Comparison of ENCODE assay signal across 8 cellular contexts in genomic region chr22:17199131-17199731, GRCh38. TPM values are rescaled to one million over a fixed set of nuclear protein-coding genes. Genes with fewer than 3 reads are reported as not detected.
DNase-seq lines count a peak whose midpoint lies in the region; ATAC-seq and TF ChIP-seq lines count a peak whose summit lies in the region.

No MANE protein-coding gene starts in this region.

- H3K4ac ChIP-seq in trophoblast cell (ENCODE audit: low read depth, low read length): peak overlapping the region; percentile 30

- TF ChIP-seq CTCF in BJ (IDR thresholded peaks at IDR 0.05; ENCODE audit: insufficient read depth, low read depth, low read length) (no peak), heart right ventricle (IDR thresholded peaks at IDR 0.05) (no peak), transverse colon (IDR thresholded peaks at IDR 0.05) (no peak)

- H3K27ac Mint-ChIP-seq in activated CD4-positive, alpha-beta memory T cell treated with anti-CD3 and anti-CD28 coated beads, Interleukin-2, amount 10 ng/mL, durations not matched to agents 7 days and 5 days: no peak overlapping the region

- H3K4me1 ChIP-seq in heart right ventricle (peaks cover 0 to 25% (median 15%) of the 10 kb centered on the region in 9 donors), trophoblast cell (ENCODE audit: control insufficient read depth in 1 of 2, insufficient read depth in 2 of 2, low read length in 2 of 2) (peaks cover 4 to 6% of the 10 kb centered on the region in 2 experiments), transverse colon (no peaks in the 10 kb centered on the region)

- H2BK5ac ChIP-seq in trophoblast cell (ENCODE audit: low read depth, low read length, poor library complexity): peak overlapping the region; percentile 28

- intact Hi-C loops in heart right ventricle (cut with DNase I): loop anchor here in 3 of 10 donors (1.0 to 10.0 kb wide), 2 partner anchors 28 to 176 kb away; no protein-coding TSS in a partner anchor
- intact Hi-C loops in transverse colon (cut with DNase I; ENCODE audit: low total_unique reads): no loop called here

- in situ Hi-C loops in transverse colon (cut with MboI; ENCODE audit: low pct_ligation_motif_present in 1 of 4, low pct_unique_long_range_greater_than_20kb in 1 of 4, low sequenced_read_pairs in 3 of 4): loop anchor here in 2 of 4 donors (25.0 kb wide), 1 partner anchor 288 kb away; no protein-coding TSS in a partner anchor

- H3K14ac ChIP-seq in trophoblast cell (ENCODE audit: low read length): peak overlapping the region; percentile 0

- peak overlapping the region; percentile 65 for H4K91ac ChIP-seq in trophoblast cell (ENCODE audit: low read depth, low read length)

- no peak overlapping the region for H3K23ac ChIP-seq in trophoblast cell (ENCODE audit: low read length)

- H3K4me3 Mint-ChIP-seq in activated CD4-positive, alpha-beta memory T cell treated with anti-CD3 and anti-CD28 coated beads, Interleukin-2, amount 10 ng/mL, durations not matched to agents 7 days and 5 days: no peak overlapping the region

- no peak for TF ChIP-seq POLR2A in transverse colon (IDR thresholded peaks at IDR 0.05)

- H3K36me3 ChIP-seq in BJ (ENCODE audit: control insufficient read depth, insufficient read depth, low read length): no peaks in the 10 kb centered on the region
- H3K36me3 ChIP-seq in heart right ventricle: peaks cover 0 to 31% (median 0%) of the 10 kb centered on the region in 9 donors
- no peaks in the 10 kb centered on the region for H3K36me3 ChIP-seq in trophoblast cell (ENCODE audit: control insufficient read depth in 1 of 2, insufficient read depth in 2 of 2, low read length in 2 of 2)
- H3K36me3 ChIP-seq in transverse colon: no peaks in the 10 kb centered on the region

- peak overlapping the region; percentile 3 for H3K4me3 ChIP-seq in BJ (ENCODE audit: low read depth, low read length)
- H3K4me3 ChIP-seq in heart right ventricle: peak overlapping the region; percentile 24 to 63 (median 50)
- peak overlapping the region; percentile 30 for H3K4me3 ChIP-seq in trophoblast cell (ENCODE audit: low read depth, low read length)
- H3K4me3 ChIP-seq in transverse colon: peak overlapping the region in 2 of 4 donors; percentile 14 to 34

- peak overlapping the region; percentile 73 for H4K8ac ChIP-seq in trophoblast cell (ENCODE audit: low read depth, low read length)

- no peak overlapping the region for H2BK12ac ChIP-seq in trophoblast cell (ENCODE audit: low read length)

- peak overlapping the region; percentile 21 for H3K18ac ChIP-seq in trophoblast cell (ENCODE audit: low read length)

- DNase-seq in BJ (ENCODE audit: low read depth) (no peak), RPMI7951 (ENCODE audit: low read depth) (peak; percentile 80), heart right ventricle (peak in 1 of 2 donors; percentile 80), trophoblast cell (no peak), GM19238 (ENCODE audit: insufficient read length, low spot score) (no peak), transverse colon (no peak), NCI-H1694 (lab: John Stamatoyannopoulos, UW) (no peak)
- DNase-seq in activated CD4-positive, alpha-beta memory T cell treated with anti-CD3 and anti-CD28 coated beads, Interleukin-2, amount 10 ng/mL, durations not matched to agents 7 days and 5 days: no peak

- H3K27ac ChIP-seq in heart right ventricle: peak overlapping the region; percentile 77 to 97 (median 88)
- peak overlapping the region; percentile 41 for H3K27ac ChIP-seq in trophoblast cell (ENCODE audit: low read depth, low read length)
- peak overlapping the region in 2 of 4 donors; percentile 17 to 58 for H3K27ac ChIP-seq in transverse colon

- H3K4me1 Mint-ChIP-seq in activated CD4-positive, alpha-beta memory T cell treated with anti-CD3 and anti-CD28 coated beads, Interleukin-2, amount 10 ng/mL, durations not matched to agents 7 days and 5 days: no peaks in the 10 kb centered on the region

- H3K9me3 Mint-ChIP-seq in activated CD4-positive, alpha-beta memory T cell treated with anti-CD3 and anti-CD28 coated beads, Interleukin-2, amount 10 ng/mL, durations not matched to agents 7 days and 5 days: no peaks in the 10 kb centered on the region

- peak overlapping the region; percentile 20 for H2BK120ac ChIP-seq in trophoblast cell (ENCODE audit: insufficient read depth, low read length, poor library complexity)

- peaks cover 5% of the 10 kb centered on the region for H3K79me1 ChIP-seq in trophoblast cell (ENCODE audit: low read length)

- no peaks in the 10 kb centered on the region for H3K9me3 ChIP-seq in heart right ventricle
- no peaks in the 10 kb centered on the region for H3K9me3 ChIP-seq in trophoblast cell (ENCODE audit: insufficient read depth, low read depth, low read length)
- H3K9me3 ChIP-seq in transverse colon: no peaks in the 10 kb centered on the region

- POLR2A ChIA-PET in BJ (lab: Charles Lee): no interaction called here
- POLR2A ChIA-PET in activated CD4-positive, alpha-beta memory T cell treated with anti-CD3 and anti-CD28 coated beads, Interleukin-2, amount 10 ng/mL, durations not matched to agents 7 days and 5 days (lab: Charles Lee): no interaction called here

- WGBS in heart right ventricle, 2 donors: 11 to 12% methylated on average over 18 of the region's 18 CpGs
- WGBS in trophoblast cell (ENCODE audit: extremely low coverage, insufficient coverage, insufficient read length): no CpG with 5 or more reads among the region's 18 CpGs
- 60% methylated on average over 18 of the region's 18 CpGs; no CpG with 5 or more reads in 1 of the 2 donors for WGBS in transverse colon (ENCODE audit: low coverage in 1 of 2), 2 donors

- H3K4me2 ChIP-seq in trophoblast cell (ENCODE audit: low read length): peak overlapping the region; percentile 62

- H3K79me2 ChIP-seq in trophoblast cell (ENCODE audit: control insufficient read depth, insufficient read depth, low read length, poor library complexity): no peaks in the 10 kb centered on the region

- peak; percentile 70 to 87 (median 78) for ATAC-seq in heart right ventricle

- H3K36me3 Mint-ChIP-seq in activated CD4-positive, alpha-beta memory T cell treated with anti-CD3 and anti-CD28 coated beads, Interleukin-2, amount 10 ng/mL, durations not matched to agents 7 days and 5 days (ENCODE audit: low read depth): peaks cover 6% of the 10 kb centered on the region

- H3K27me3 ChIP-seq in BJ (ENCODE audit: control insufficient read depth, insufficient read depth, low read length) (no peaks in the 10 kb centered on the region), heart right ventricle (peaks cover 0 to 5% (median 0%) of the 10 kb centered on the region in 7 donors), trophoblast cell (ENCODE audit: insufficient read depth, low read length) (no peaks in the 10 kb centered on the region), transverse colon (no peaks in the 10 kb centered on the region)

- TF ChIP-seq EP300 in transverse colon (IDR thresholded peaks at IDR 0.05; ENCODE audit: low read depth): no peak

- H4K12ac ChIP-seq in trophoblast cell (ENCODE audit: low read depth, low read length): peak overlapping the region; percentile 33

- peak overlapping the region; percentile 29 for H3K9ac ChIP-seq in trophoblast cell (ENCODE audit: low read length)

- peak overlapping the region; percentile 71 for H2AFZ ChIP-seq in trophoblast cell (ENCODE audit: insufficient read depth, low read length, poor library complexity)

- no peak overlapping the region for H2AK5ac ChIP-seq in trophoblast cell (ENCODE audit: low read length)

- CTCF ChIA-PET in BJ (lab: Yijun Ruan, JAX): interaction anchor here (0.9 to 6.9 kb wide), 4 partner anchors 12 to 27 kb away, joined by 3 to 49 read pairs (median 3); no protein-coding TSS in a partner anchor
- CTCF ChIA-PET in activated CD4-positive, alpha-beta memory T cell treated with anti-CD3 and anti-CD28 coated beads, Interleukin-2, amount 10 ng/mL, durations not matched to agents 7 days and 5 days (lab: Charles Lee): no interaction called here

- H3K27me3 Mint-ChIP-seq in activated CD4-positive, alpha-beta memory T cell treated with anti-CD3 and anti-CD28 coated beads, Interleukin-2, amount 10 ng/mL, durations not matched to agents 7 days and 5 days: no peaks in the 10 kb centered on the region

RNA-seq across cellular contexts. Expression of gene ADA2, which starts 20.0 kb away (rescaled TPM):
- 4.5 and 5.4 TPM in 2 replicates for polyA plus RNA-seq in BJ (2011; rRNA removed)
- polyA minus RNA-seq in BJ (2011; rRNA and poly(A)+ RNA removed): 2.2 and 2.6 TPM in 2 replicates
- total RNA-seq in RPMI7951 (2014; rRNA removed; shearing (Covaris generic)): 4.6 and 5.2 TPM in 2 replicates
- 100 to 1,000 TPM in 3 of 10 donors, 10 to 100 TPM in 7; 18.1 to 126 (median 78.2) TPM for total RNA-seq in heart right ventricle
- polyA plus RNA-seq in heart right ventricle: 10 to 100 TPM; 11.0 to 11.8 TPM
- polyA plus RNA-seq in trophoblast cell (2013): 5.6 and 5.7 TPM in 2 replicates
- 10 to 100 TPM in 2 of 4 donors, 1 to 10 TPM in 2; 1.4 to 28.4 (median 12.0) TPM for total RNA-seq in transverse colon
- total RNA-seq in activated CD4-positive, alpha-beta memory T cell treated with anti-CD3 and anti-CD28 coated beads, Interleukin-2, amount 10 ng/mL, durations not matched to agents 7 days and 5 days: 10 to 100 TPM; 47.1 to 50.0 TPM

RNA-seq across cellular contexts. Expression of gene HDHD5, which starts 40.2 kb away (rescaled TPM):
- polyA plus RNA-seq in BJ (2011; rRNA removed) (23.2 and 35.3 TPM in 2 replicates), heart right ventricle (10 to 100 TPM; 23.6 to 60.4 TPM)
- polyA minus RNA-seq in BJ (2011; rRNA and poly(A)+ RNA removed): 17.3 and 23.0 TPM in 2 replicates
- total RNA-seq in RPMI7951 (2014; rRNA removed; shearing (Covaris generic)): 22.2 and 26.3 TPM in 2 replicates
- total RNA-seq in heart right ventricle (10 to 100 TPM; 42.8 to 59.2 (median 50.3) TPM), transverse colon (10 to 100 TPM; 24.7 to 51.9 (median 42.3) TPM)
- 11.7 and 12.8 TPM in 2 replicates for polyA plus RNA-seq in trophoblast cell (2013)
- total RNA-seq in activated CD4-positive, alpha-beta memory T cell treated with anti-CD3 and anti-CD28 coated beads, Interleukin-2, amount 10 ng/mL, durations not matched to agents 7 days and 5 days: 10 to 100 TPM; 27.1 TPM
